Comparison of ENCODE assay signal across 1 cellular context in genomic region chr10:132306951-132307751, GRCh38.
TF ChIP-seq lines count a peak whose summit lies in the region.

No MANE protein-coding gene starts in this region.

TF ChIP-seq in HepG2, 621 proteins besides CTCF, POLR2A, EP300 and RAD21 (continued from another document and continues in another):
- TF ChIP-seq, protein P1, sequence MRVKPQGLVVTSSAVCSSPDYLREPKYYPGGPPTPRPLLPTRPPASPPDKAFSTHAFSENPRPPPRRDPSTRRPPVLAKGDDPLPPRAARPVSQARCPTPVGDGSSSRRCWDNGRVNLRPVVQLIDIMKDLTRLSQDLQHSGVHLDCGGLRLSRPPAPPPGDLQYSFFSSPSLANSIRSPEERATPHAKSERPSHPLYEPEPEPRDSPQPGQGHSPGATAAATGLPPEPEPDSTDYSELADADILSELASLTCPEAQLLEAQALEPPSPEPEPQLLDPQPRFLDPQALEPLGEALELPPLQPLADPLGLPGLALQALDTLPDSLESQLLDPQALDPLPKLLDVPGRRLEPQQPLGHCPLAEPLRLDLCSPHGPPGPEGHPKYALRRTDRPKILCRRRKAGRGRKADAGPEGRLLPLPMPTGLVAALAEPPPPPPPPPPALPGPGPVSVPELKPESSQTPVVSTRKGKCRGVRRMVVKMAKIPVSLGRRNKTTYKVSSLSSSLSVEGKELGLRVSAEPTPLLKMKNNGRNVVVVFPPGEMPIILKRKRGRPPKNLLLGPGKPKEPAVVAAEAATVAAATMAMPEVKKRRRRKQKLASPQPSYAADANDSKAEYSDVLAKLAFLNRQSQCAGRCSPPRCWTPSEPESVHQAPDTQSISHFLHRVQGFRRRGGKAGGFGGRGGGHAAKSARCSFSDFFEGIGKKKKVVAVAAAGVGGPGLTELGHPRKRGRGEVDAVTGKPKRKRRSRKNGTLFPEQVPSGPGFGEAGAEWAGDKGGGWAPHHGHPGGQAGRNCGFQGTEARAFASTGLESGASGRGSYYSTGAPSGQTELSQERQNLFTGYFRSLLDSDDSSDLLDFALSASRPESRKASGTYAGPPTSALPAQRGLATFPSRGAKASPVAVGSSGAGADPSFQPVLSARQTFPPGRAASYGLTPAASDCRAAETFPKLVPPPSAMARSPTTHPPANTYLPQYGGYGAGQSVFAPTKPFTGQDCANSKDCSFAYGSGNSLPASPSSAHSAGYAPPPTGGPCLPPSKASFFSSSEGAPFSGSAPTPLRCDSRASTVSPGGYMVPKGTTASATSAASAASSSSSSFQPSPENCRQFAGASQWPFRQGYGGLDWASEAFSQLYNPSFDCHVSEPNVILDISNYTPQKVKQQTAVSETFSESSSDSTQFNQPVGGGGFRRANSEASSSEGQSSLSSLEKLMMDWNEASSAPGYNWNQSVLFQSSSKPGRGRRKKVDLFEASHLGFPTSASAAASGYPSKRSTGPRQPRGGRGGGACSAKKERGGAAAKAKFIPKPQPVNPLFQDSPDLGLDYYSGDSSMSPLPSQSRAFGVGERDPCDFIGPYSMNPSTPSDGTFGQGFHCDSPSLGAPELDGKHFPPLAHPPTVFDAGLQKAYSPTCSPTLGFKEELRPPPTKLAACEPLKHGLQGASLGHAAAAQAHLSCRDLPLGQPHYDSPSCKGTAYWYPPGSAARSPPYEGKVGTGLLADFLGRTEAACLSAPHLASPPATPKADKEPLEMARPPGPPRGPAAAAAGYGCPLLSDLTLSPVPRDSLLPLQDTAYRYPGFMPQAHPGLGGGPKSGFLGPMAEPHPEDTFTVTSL (CRISPR knock-in tag; IDR thresholded peaks at IDR 0.05; ENCODE audit: borderline replicate concordance), result no peak
- TF ChIP-seq E2F5 (CRISPR knock-in tag; conservative IDR thresholded peaks at IDR 0.05) (0 out of 2 replicates have a peak, but pooled peaks have one; percentile 4), ZGPAT (CRISPR knock-in tag; IDR thresholded peaks at IDR 0.05) (0 out of 2 replicates have a peak, but pooled peaks have one; percentile 30), KDM2A (CRISPR knock-in tag; IDR thresholded peaks at IDR 0.05; ENCODE audit: borderline replicate concordance, low read depth) (no peak), MXD4 (CRISPR knock-in tag; IDR thresholded peaks at IDR 0.05) (peak; percentile 91), MXD3 (CRISPR knock-in tag; IDR thresholded peaks at IDR 0.05) (peak; percentile 37; the same call in 1 of the 2 replicates), KDM1A (CRISPR knock-in tag; IDR thresholded peaks at IDR 0.05) (no peak), CEBPG (CRISPR knock-in tag; IDR thresholded peaks at IDR 0.05) (peak; percentile 19; the same call in 1 of the 2 replicates), ZBTB3 (CRISPR knock-in tag; IDR thresholded peaks at IDR 0.05; ENCODE audit: borderline replicate concordance, low read depth) (no peak), ZNF800 (CRISPR knock-in tag; IDR thresholded peaks at IDR 0.05) (peak; percentile 96), UBTF (CRISPR knock-in tag; IDR thresholded peaks at IDR 0.05) (peak; percentile 70), SAP130 (CRISPR knock-in tag; IDR thresholded peaks at IDR 0.05; ENCODE audit: low read depth) (peak; percentile 83), DMAP1 (CRISPR knock-in tag; IDR thresholded peaks at IDR 0.05) (no peak), ZFX (CRISPR knock-in tag; IDR thresholded peaks at IDR 0.05; ENCODE audit: low read depth) (peak; percentile 56), RFX3 (CRISPR knock-in tag; IDR thresholded peaks at IDR 0.05) (peak; percentile 62), ZNF225 (CRISPR knock-in tag; IDR thresholded peaks at IDR 0.05) (peak; percentile 91), ZNF331 (CRISPR knock-in tag; IDR thresholded peaks at IDR 0.05) (0 out of 2 replicates have a peak, but pooled peaks have one; percentile 9), MYC (CRISPR knock-in tag; IDR thresholded peaks at IDR 0.05; ENCODE audit: borderline replicate concordance) (peak; percentile 83), FOXJ3 (CRISPR knock-in tag; IDR thresholded peaks at IDR 0.05; ENCODE audit: borderline replicate concordance) (no peak), ZNF205 (CRISPR knock-in tag; IDR thresholded peaks at IDR 0.05) (no peak), AHR (CRISPR knock-in tag; IDR thresholded peaks at IDR 0.05) (no peak), HMGA1 (CRISPR knock-in tag; conservative IDR thresholded peaks at IDR 0.05) (no peak), NR0B2 (CRISPR knock-in tag; IDR thresholded peaks at IDR 0.05) (peak; percentile 82; the same call in 1 of the 2 replicates), HNF4G (IDR thresholded peaks at IDR 0.05; ENCODE audit: borderline replicate concordance, low read depth, low read length) (no peak), HNF4G (CRISPR knock-in tag; IDR thresholded peaks at IDR 0.05; ENCODE audit: borderline replicate concordance, low read depth) (peak; percentile 45), THAP9 (CRISPR knock-in tag; IDR thresholded peaks at IDR 0.05; ENCODE audit: borderline replicate concordance) (0 out of 2 replicates have a peak, but pooled peaks have one; percentile 34)
- TF ChIP-seq, protein P2, sequence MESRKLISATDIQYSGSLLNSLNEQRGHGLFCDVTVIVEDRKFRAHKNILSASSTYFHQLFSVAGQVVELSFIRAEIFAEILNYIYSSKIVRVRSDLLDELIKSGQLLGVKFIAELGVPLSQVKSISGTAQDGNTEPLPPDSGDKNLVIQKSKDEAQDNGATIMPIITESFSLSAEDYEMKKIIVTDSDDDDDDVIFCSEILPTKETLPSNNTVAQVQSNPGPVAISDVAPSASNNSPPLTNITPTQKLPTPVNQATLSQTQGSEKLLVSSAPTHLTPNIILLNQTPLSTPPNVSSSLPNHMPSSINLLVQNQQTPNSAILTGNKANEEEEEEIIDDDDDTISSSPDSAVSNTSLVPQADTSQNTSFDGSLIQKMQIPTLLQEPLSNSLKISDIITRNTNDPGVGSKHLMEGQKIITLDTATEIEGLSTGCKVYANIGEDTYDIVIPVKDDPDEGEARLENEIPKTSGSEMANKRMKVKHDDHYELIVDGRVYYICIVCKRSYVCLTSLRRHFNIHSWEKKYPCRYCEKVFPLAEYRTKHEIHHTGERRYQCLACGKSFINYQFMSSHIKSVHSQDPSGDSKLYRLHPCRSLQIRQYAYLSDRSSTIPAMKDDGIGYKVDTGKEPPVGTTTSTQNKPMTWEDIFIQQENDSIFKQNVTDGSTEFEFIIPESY (CRISPR knock-in tag; IDR thresholded peaks at IDR 0.05), result no peak
- TF ChIP-seq, protein P3, sequence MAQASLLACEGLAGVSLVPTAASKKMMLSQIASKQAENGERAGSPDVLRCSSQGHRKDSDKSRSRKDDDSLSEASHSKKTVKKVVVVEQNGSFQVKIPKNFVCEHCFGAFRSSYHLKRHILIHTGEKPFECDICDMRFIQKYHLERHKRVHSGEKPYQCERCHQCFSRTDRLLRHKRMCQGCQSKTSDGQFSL (CRISPR knock-in tag; IDR thresholded peaks at IDR 0.05), result no peak
- TF ChIP-seq, protein P4, sequence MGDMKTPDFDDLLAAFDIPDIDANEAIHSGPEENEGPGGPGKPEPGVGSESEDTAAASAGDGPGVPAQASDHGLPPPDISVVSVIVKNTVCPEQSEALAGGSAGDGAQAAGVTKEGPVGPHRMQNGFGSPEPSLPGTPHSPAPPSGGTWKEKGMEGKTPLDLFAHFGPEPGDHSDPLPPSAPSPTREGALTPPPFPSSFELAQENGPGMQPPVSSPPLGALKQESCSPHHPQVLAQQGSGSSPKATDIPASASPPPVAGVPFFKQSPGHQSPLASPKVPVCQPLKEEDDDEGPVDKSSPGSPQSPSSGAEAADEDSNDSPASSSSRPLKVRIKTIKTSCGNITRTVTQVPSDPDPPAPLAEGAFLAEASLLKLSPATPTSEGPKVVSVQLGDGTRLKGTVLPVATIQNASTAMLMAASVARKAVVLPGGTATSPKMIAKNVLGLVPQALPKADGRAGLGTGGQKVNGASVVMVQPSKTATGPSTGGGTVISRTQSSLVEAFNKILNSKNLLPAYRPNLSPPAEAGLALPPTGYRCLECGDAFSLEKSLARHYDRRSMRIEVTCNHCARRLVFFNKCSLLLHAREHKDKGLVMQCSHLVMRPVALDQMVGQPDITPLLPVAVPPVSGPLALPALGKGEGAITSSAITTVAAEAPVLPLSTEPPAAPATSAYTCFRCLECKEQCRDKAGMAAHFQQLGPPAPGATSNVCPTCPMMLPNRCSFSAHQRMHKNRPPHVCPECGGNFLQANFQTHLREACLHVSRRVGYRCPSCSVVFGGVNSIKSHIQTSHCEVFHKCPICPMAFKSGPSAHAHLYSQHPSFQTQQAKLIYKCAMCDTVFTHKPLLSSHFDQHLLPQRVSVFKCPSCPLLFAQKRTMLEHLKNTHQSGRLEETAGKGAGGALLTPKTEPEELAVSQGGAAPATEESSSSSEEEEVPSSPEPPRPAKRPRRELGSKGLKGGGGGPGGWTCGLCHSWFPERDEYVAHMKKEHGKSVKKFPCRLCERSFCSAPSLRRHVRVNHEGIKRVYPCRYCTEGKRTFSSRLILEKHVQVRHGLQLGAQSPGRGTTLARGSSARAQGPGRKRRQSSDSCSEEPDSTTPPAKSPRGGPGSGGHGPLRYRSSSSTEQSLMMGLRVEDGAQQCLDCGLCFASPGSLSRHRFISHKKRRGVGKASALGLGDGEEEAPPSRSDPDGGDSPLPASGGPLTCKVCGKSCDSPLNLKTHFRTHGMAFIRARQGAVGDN (CRISPR knock-in tag; IDR thresholded peaks at IDR 0.05), result peak; percentile 77
